21 cellular contexts compared by ENCODE assay signal in the genomic region with DNA sequence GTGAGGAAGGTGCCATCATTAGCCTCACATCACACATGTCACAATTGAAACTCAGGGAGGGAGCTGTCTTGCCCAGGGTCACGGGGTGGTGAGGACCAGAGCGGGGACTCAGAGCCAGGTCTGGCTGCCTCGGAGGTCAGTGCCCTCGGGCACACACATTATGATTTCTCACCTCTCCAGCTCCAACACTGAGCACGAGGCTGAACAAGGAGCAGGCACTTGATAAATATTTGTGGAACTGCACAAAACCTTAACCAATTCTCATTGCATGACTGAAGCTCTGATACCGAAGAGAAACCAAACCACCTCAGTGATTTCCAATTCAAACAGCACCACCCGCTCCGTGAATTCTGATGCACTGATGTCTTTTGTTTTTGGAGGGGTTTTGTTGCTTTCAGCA.
"Had no signal": no experiment of that assay in that cellular context is flagged by ENCODE, and none has a peak within 500 bp of the region (broad histone marks: within the 10 kb centered on the region; RNA-seq: fewer than 3 reads in every experiment).

No MANE protein-coding gene starts in this region.

- ATAC-seq: naive thymus-derived CD4-positive, alpha-beta T cell; psoas muscle; stimulated activated effector memory CD8-positive, alpha-beta T cell treated with anti-CD3 and anti-CD28 coated beads, Interleukin-12 subunit alpha, Interleukin-12 subunit beta, amount 100 ng/mL, for 72 hours had no signal

- H3K4me1 ChIP-seq: sigmoid colon, stomach, tibial artery, upper lobe of left lung had no signal

- H3K27me3 ChIP-seq: gastrocnemius medialis, hepatocyte, ovary, sigmoid colon, stomach, tibial artery, upper lobe of left lung had no signal

- H3K27ac Mint-ChIP-seq: mesothelial cell of epicardium; nephron; stimulated activated effector memory CD8-positive, alpha-beta T cell treated with anti-CD3 and anti-CD28 coated beads, Interleukin-12 subunit alpha, Interleukin-12 subunit beta, amount 100 ng/mL, for 72 hours had no signal

- H3K36me3 ChIP-seq: gastrocnemius medialis, ovary, sigmoid colon, stomach, tibial artery, upper lobe of left lung had no signal

- H3K4me1 Mint-ChIP-seq: mesothelial cell of epicardium; stimulated activated effector memory CD8-positive, alpha-beta T cell treated with anti-CD3 and anti-CD28 coated beads, Interleukin-12 subunit alpha, Interleukin-12 subunit beta, amount 100 ng/mL, for 72 hours had no signal

- H3K9me3 ChIP-seq: gastrocnemius medialis, ovary, psoas muscle had no signal

- FAIRE-seq: islet of Langerhans, urothelium cell line had no signal

- H3K4me3 ChIP-seq: gastrocnemius medialis, hepatocyte, ovary, psoas muscle, sigmoid colon, stomach, tibial artery, upper lobe of left lung had no signal

- DNase-seq: cortex of kidney; gastrocnemius medialis; head of caudate nucleus; mesenchymal stem cell; naive thymus-derived CD4-positive, alpha-beta T cell; nucleus accumbens; ovary; sigmoid colon; stimulated activated CD4-positive, alpha-beta T cell treated with anti-CD3 and anti-CD28 coated beads, Interleukin-2, amount 100 ng/mL, for 24 hours; stimulated activated CD4-positive, alpha-beta T cell treated with anti-CD3 and anti-CD28 coated beads, Interleukin-4, amount 100 ng/mL, for 24 hours; stimulated activated naive CD4-positive, alpha-beta T cell treated with Interleukin-2 at 50 U/mL for 16 hours; stomach; tibial artery; upper lobe of left lung had no signal

- H3K4me3 Mint-ChIP-seq: mesothelial cell of epicardium; naive thymus-derived CD4-positive, alpha-beta T cell; nephron; stimulated activated effector memory CD8-positive, alpha-beta T cell treated with anti-CD3 and anti-CD28 coated beads, Interleukin-12 subunit alpha, Interleukin-12 subunit beta, amount 100 ng/mL, for 72 hours had no signal

- H3K36me3 Mint-ChIP-seq: mesothelial cell of epicardium; stimulated activated effector memory CD8-positive, alpha-beta T cell treated with anti-CD3 and anti-CD28 coated beads, Interleukin-12 subunit alpha, Interleukin-12 subunit beta, amount 100 ng/mL, for 72 hours had no signal
